20 cellular contexts compared by ENCODE assay signal in genomic region chr16:89902980-89903379, GRCh38.
"Had no signal": no experiment of that assay in that cellular context is flagged by ENCODE, and none has a peak within 500 bp of the region (broad histone marks: within the 10 kb centered on the region; RNA-seq: fewer than 3 reads in every experiment).

No MANE protein-coding gene starts in this region.

- H3K27me3 Mint-ChIP-seq: activated CD4-positive, alpha-beta memory T cell treated with anti-CD3 and anti-CD28 coated beads for 36 hours; activated naive CD4-positive, alpha-beta T cell treated with anti-CD3 and anti-CD28 coated beads, Interleukin-2, amount 10 ng/mL, durations not matched to agents 7 days and 5 days; naive B cell; progenitor cell of endocrine pancreas had no signal

- H3K4me1 ChIP-seq: lower lobe of right lung, spleen had no signal

- H3K27me3 ChIP-seq: cardiac muscle cell, spleen had no signal

- H3K4me3 Mint-ChIP-seq: activated CD4-positive, alpha-beta memory T cell treated with anti-CD3 and anti-CD28 coated beads for 36 hours; activated naive CD4-positive, alpha-beta T cell treated with anti-CD3 and anti-CD28 coated beads, Interleukin-2, amount 10 ng/mL, durations not matched to agents 7 days and 5 days; naive B cell; neural crest cell; T-helper 1 cell treated with Interleukin-12 subunit alpha and Interleukin-12 subunit beta and Interleukin-4 antibody, amounts not matched to agents 30 μg/mL and 1 μg/mL, for 36 hours had no signal

- ATAC-seq: lower lobe of right lung; stimulated activated naive CD8-positive, alpha-beta T cell treated with anti-CD3 and anti-CD28 coated beads, Interleukin-15, Interleukin-2, amounts not matched to agents 100 U/mL and 50 U/mL, for 24 hours had no signal

- H3K9me3 Mint-ChIP-seq: activated CD4-positive, alpha-beta memory T cell treated with anti-CD3 and anti-CD28 coated beads for 36 hours; activated naive CD4-positive, alpha-beta T cell treated with anti-CD3 and anti-CD28 coated beads, Interleukin-2, amount 10 ng/mL, durations not matched to agents 7 days and 5 days; naive B cell; neural crest cell; T-helper 1 cell treated with Interleukin-12 subunit alpha and Interleukin-12 subunit beta and Interleukin-4 antibody, amounts not matched to agents 30 μg/mL and 1 μg/mL, for 36 hours had no signal

- H3K27ac Mint-ChIP-seq: activated CD4-positive, alpha-beta memory T cell treated with anti-CD3 and anti-CD28 coated beads for 36 hours; activated naive CD4-positive, alpha-beta T cell treated with anti-CD3 and anti-CD28 coated beads, Interleukin-2, amount 10 ng/mL, durations not matched to agents 7 days and 5 days; naive B cell; progenitor cell of endocrine pancreas; T-helper 1 cell treated with Interleukin-12 subunit alpha and Interleukin-12 subunit beta and Interleukin-4 antibody, amounts not matched to agents 30 μg/mL and 1 μg/mL, for 36 hours had no signal

- H3K4me1 Mint-ChIP-seq: activated naive CD4-positive, alpha-beta T cell treated with anti-CD3 and anti-CD28 coated beads, Interleukin-2, amount 10 ng/mL, durations not matched to agents 7 days and 5 days; neural crest cell had no signal

- H3K4me3 ChIP-seq: cardiac muscle cell, lower lobe of right lung, spleen had no signal

- FAIRE-seq: endometrium, kidney had no signal

- DNase-seq: activated CD4-positive, alpha-beta memory T cell treated with anti-CD3 and anti-CD28 coated beads for 36 hours; activated CD4-positive, alpha-beta T cell treated with anti-CD3 and anti-CD28 coated beads for 4 hours; activated CD4-positive, CD25-positive, alpha-beta regulatory T cell; activated effector memory CD4-positive, alpha-beta T cell treated with anti-CD3 and anti-CD28 coated beads, Interleukin-2, amount 50 U/mL, for 16 hours; activated naive CD4-positive, alpha-beta T cell treated with anti-CD3 and anti-CD28 coated beads, Interleukin-2, amount 10 ng/mL, durations not matched to agents 7 days and 5 days; activated T-cell treated with anti-CD3 and anti-CD28 coated beads, Interleukin-2, amount 50 U/mL, for 48 hours; amygdala; foreskin fibroblast; kidney; lower lobe of right lung; naive B cell; retina; spleen; stimulated activated CD4-positive, alpha-beta T cell treated with anti-CD3 and anti-CD28 coated beads, Interleukin-4, amount 100 ng/mL, for 4 hours; stimulated activated naive CD8-positive, alpha-beta T cell treated with anti-CD3 and anti-CD28 coated beads, Interleukin-15, Interleukin-2, amounts not matched to agents 100 U/mL and 50 U/mL, for 24 hours had no signal

- H3K27ac ChIP-seq: cardiac muscle cell, lower lobe of right lung, spleen had no signal

- H3K9me3 ChIP-seq: lower lobe of right lung, spleen had no signal
